In the genomic region with DNA sequence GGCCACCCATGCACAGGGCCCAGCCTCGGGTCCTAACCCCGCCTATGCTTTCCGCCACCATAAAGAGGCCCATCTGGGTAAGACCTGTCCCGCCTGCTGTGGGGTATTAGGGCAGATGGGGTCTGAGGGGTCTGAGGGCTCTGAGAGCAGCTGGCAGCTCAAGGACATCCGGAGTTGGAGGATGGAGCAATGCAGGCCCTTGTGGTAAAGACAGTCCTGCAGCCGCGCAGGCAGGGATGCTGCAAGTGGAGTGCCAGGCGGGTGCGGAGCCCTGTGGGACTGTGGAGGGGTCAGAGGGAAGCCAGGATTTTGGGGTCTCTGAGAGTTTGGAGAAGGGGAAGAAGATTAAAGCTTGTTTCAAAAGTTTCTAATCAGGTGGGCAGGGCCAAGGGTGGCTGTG, we compare ENCODE assay signal across 15 cellular contexts.
DNase-seq lines count a peak whose midpoint lies in the region; ATAC-seq, FAIRE-seq and TF ChIP-seq lines count a peak whose summit lies in the region.
"Had no signal": no experiment of that assay in that cellular context is flagged by ENCODE, and none has a peak within 500 bp of the region (broad histone marks: within the 10 kb centered on the region; RNA-seq: fewer than 3 reads in every experiment).

No MANE protein-coding gene starts in this region.

- H3K4me1 ChIP-seq in H9 (ENCODE audit: insufficient read depth, low read length) (no peaks in the 10 kb centered on the region), kidney (ENCODE audit: control insufficient read depth in 1 of 2, insufficient read depth in 1 of 2, low read depth in 1 of 2, low read length in 2 of 2) (no peaks in the 10 kb centered on the region), spleen (no peaks in the 10 kb centered on the region)

- intact Hi-C loops in Right ventricle myocardium superior (cut with DNase I): no loop called here
- intact Hi-C loops in cardiac septum (cut with DNase I): loop anchor here (10.0 kb wide), 1 partner anchor 596 kb away; no protein-coding TSS in a partner anchor
- intact Hi-C loops in kidney (cut with DNase I): no loop called here
- intact Hi-C loops in spleen (cut with DNase I; ENCODE audit: low total_unique reads): no loop called here

- no peak overlapping the region for H2AK5ac ChIP-seq in H9 (ENCODE audit: insufficient read length, low read length)

- no peak overlapping the region for H3K27ac ChIP-seq in H9 (ENCODE audit: insufficient read length, low read depth, low read length)
- H3K27ac ChIP-seq in kidney (ENCODE audit: low read depth in 2 of 2, low read length in 2 of 2): no peak overlapping the region
- no peak overlapping the region for H3K27ac ChIP-seq in spleen
- H3K27ac ChIP-seq in brain microvascular endothelial cell: no peak overlapping the region
- H3K27ac ChIP-seq: BLaER1 treated with 17β-estradiol and CSF1 and Interleukin-3, amounts not matched to agents 10 nM and 100 nM; HL-60 had no signal

- H3K9me3 Mint-ChIP-seq in H9: no peaks in the 10 kb centered on the region
- H3K9me3 Mint-ChIP-seq: CD4-positive, CD25-positive, alpha-beta regulatory T cell had no signal

- H3K9me3 ChIP-seq in H9 (ENCODE audit: control insufficient read depth, low read depth, low read length): no peaks in the 10 kb centered on the region
- no peaks in the 10 kb centered on the region for H3K9me3 ChIP-seq in kidney (ENCODE audit: control insufficient read depth in 1 of 2, low read length in 2 of 2)
- H3K9me3 ChIP-seq in spleen: no peaks in the 10 kb centered on the region
- H3K9me3 ChIP-seq: BLaER1 treated with 17β-estradiol and CSF1 and Interleukin-3, amounts not matched to agents 10 nM and 100 nM had no signal

- H3K36me3 Mint-ChIP-seq in H9 (ENCODE audit: insufficient read depth in 1 of 3, low read depth in 3 of 3): no peaks in the 10 kb centered on the region
- H3K36me3 Mint-ChIP-seq: CD4-positive, CD25-positive, alpha-beta regulatory T cell had no signal

- no peak overlapping the region for H4K8ac ChIP-seq in H9 (replicated peaks; ENCODE audit: insufficient read length, low read depth, low read length)

- no peak for FAIRE-seq in kidney (lab: Jason Lieb, UNC)
- FAIRE-seq: H54 had no signal

- H4K20me1 ChIP-seq in H9 (ENCODE audit: control insufficient read depth, insufficient read depth, insufficient read length): no peaks in the 10 kb centered on the region

- H3K9ac ChIP-seq in H9 (ENCODE audit: extremely low read depth, insufficient read length, low read length) (no peak overlapping the region), kidney (ENCODE audit: low read length in 2 of 2) (no peak overlapping the region)
- H3K9ac ChIP-seq: BLaER1 treated with 17β-estradiol and CSF1 and Interleukin-3, amounts not matched to agents 10 nM and 100 nM had no signal

- no peak overlapping the region for H3K4me2 ChIP-seq in H9 (ENCODE audit: insufficient read depth, insufficient read length, low read length)
- H3K4me2 ChIP-seq: BLaER1 treated with 17β-estradiol and CSF1 and Interleukin-3, amounts not matched to agents 10 nM and 100 nM had no signal

- peaks cover 6 to 11% of the 10 kb centered on the region in 2 donors for H3K36me3 ChIP-seq in kidney (ENCODE audit: control insufficient read depth in 1 of 2, insufficient read depth in 2 of 2, low read length in 2 of 2)
- H3K36me3 ChIP-seq in spleen: peaks cover 0 to 49% (median 5%) of the 10 kb centered on the region in 6 donors
- no peaks in the 10 kb centered on the region for H3K36me3 ChIP-seq in brain microvascular endothelial cell (replicated peaks)
- H3K36me3 ChIP-seq: BLaER1 treated with 17β-estradiol and CSF1 and Interleukin-3, amounts not matched to agents 10 nM and 100 nM had no signal

- H2AFZ ChIP-seq in H9 (ENCODE audit: low read length): no peak overlapping the region

- no peak overlapping the region; the same call in 1 of the 2 replicates for H3K14ac ChIP-seq in H9 (ENCODE audit: insufficient read depth, low read length)

- H4K5ac ChIP-seq in H9 (ENCODE audit: insufficient read length, low read depth, low read length): no peak overlapping the region

- no peak for ATAC-seq in Right ventricle myocardium superior (ENCODE audit: poor library complexity)

- no peaks in the 10 kb centered on the region for H3K27me3 Mint-ChIP-seq in H9 (ENCODE audit: low read depth)
- H3K27me3 Mint-ChIP-seq: CD4-positive, CD25-positive, alpha-beta regulatory T cell had no signal

- H3K4me3 Mint-ChIP-seq in H9: no peak overlapping the region
- H3K4me3 Mint-ChIP-seq: CD4-positive, CD25-positive, alpha-beta regulatory T cell had no signal

- H2BK15ac ChIP-seq in H9 (ENCODE audit: low read depth, low read length): no peak overlapping the region

- no peak overlapping the region for H3K4ac ChIP-seq in H9 (ENCODE audit: low read depth, low read length)

- H4K91ac ChIP-seq in H9 (ENCODE audit: insufficient read length, low read depth, low read length): no peak overlapping the region

- no peaks in the 10 kb centered on the region for H3K79me2 ChIP-seq in H9 (ENCODE audit: insufficient read depth, low read length)

- no peak overlapping the region for H2BK20ac ChIP-seq in H9 (ENCODE audit: low read depth, low read length, poor library complexity, severe bottlenecking)

- no peak overlapping the region for H2BK5ac ChIP-seq in H9 (ENCODE audit: insufficient read length, low read length)

- no peaks in the 10 kb centered on the region for H3K79me1 ChIP-seq in H9 (ENCODE audit: insufficient read depth, low read depth, low read length, poor library complexity, severe bottlenecking)

- no peak overlapping the region for H3K23ac ChIP-seq in H9 (ENCODE audit: insufficient read length, low read depth, low read length)

- TF ChIP-seq CTCF in H9 (conservative IDR thresholded peaks at IDR 0.05) (no peak), kidney (IDR thresholded peaks at IDR 0.05; ENCODE audit: borderline replicate concordance, extremely low read depth, insufficient read depth) (no peak), spleen (IDR thresholded peaks at IDR 0.05 in 8 of 11, conservative IDR thresholded peaks at IDR 0.05 in 3 of 11) (no peak), brain microvascular endothelial cell (IDR thresholded peaks at IDR 0.05; ENCODE audit: low read depth, low read length, missing control alignments) (no peak)

- TF ChIP-seq POLR2A in spleen (IDR thresholded peaks at IDR 0.05): no peak

- no peak overlapping the region for H3K4me3 ChIP-seq in kidney (ENCODE audit: low read length in 2 of 2)
- no peak overlapping the region for H3K4me3 ChIP-seq in spleen
- H3K4me3 ChIP-seq in brain microvascular endothelial cell (ENCODE audit: low read depth, low read length): no peak overlapping the region
- H3K4me3 ChIP-seq: BLaER1 treated with 17β-estradiol and CSF1 and Interleukin-3, amounts not matched to agents 10 nM and 100 nM had no signal

- H3K56ac ChIP-seq in H9 (ENCODE audit: insufficient read length, low read depth, low read length): no peak overlapping the region

- no peaks in the 10 kb centered on the region for H3K23me2 ChIP-seq in H9 (ENCODE audit: insufficient read length, low read depth, low read length, poor library complexity, severe bottlenecking)

- peak overlapping the region in 2 of 3 experiments; percentile 32 to 59; a peak in 2 of 7 replicates for H3K27ac Mint-ChIP-seq in H9
- H3K27ac Mint-ChIP-seq: CD4-positive, CD25-positive, alpha-beta regulatory T cell had no signal

- H2BK120ac ChIP-seq in H9 (ENCODE audit: low read depth, low read length, poor library complexity, severe bottlenecking): no peak overlapping the region

- no peak overlapping the region for H3T11ph ChIP-seq in H9 (ENCODE audit: low read length)

- DNase-seq in Right ventricle myocardium superior (peak; percentile 24), cardiac septum (ENCODE audit: low spot score) (no peak), H9 (no peak), kidney (peak; percentile 55), spleen (peak; percentile 32), SW 1271 (lab: John Stamatoyannopoulos, UW) (no peak), brain microvascular endothelial cell (no peak)
- DNase-seq: 8988T; ACHN; CD4-positive, CD25-positive, alpha-beta regulatory T cell; DMS53; GF-D8 had no signal

- H3K27me3 ChIP-seq in H9 (ENCODE audit: insufficient read depth, low read length): no peaks in the 10 kb centered on the region
- H3K27me3 ChIP-seq in spleen (replicated peaks in 1 of 7): no peaks in the 10 kb centered on the region
- H3K27me3 ChIP-seq in brain microvascular endothelial cell (replicated peaks): no peaks in the 10 kb centered on the region
- H3K27me3 ChIP-seq: BLaER1 treated with 17β-estradiol and CSF1 and Interleukin-3, amounts not matched to agents 10 nM and 100 nM had no signal

- in situ Hi-C loops in brain microvascular endothelial cell (cut with HindIII; ENCODE audit: low pct_ligation_motif_present, low sequenced_read_pairs): no loop called here

- no peak overlapping the region for H3K18ac ChIP-seq in H9 (ENCODE audit: insufficient read length, low read depth, low read length)

- H3K4me1 Mint-ChIP-seq in H9: no peaks in the 10 kb centered on the region
- H3K4me1 Mint-ChIP-seq: CD4-positive, CD25-positive, alpha-beta regulatory T cell had no signal

- no CpG with 5 or more reads among the region's 9 CpGs for WGBS in H9 (ENCODE audit: extremely low coverage, insufficient read length, low lambda C conversion rate)
- WGBS in spleen, 5 donors: 89 to 98% (median 95%) methylated on average over 9 of the region's 9 CpGs

- no peak overlapping the region for H2BK12ac ChIP-seq in H9 (ENCODE audit: insufficient read length, low read depth, low read length)

Comparison
In these comparisons a context has a peak if more than half of its experiments do, and no peak if none do; other contexts are left out.
1. DNase-seq: peak in Right ventricle myocardium superior (single experiment), kidney (single experiment) and spleen (single experiment); none in cardiac septum (single experiment), H9 (single experiment), SW 1271 (0 of 2) and brain microvascular endothelial cell (single experiment).